Comparison of ENCODE assay signal across 10 cellular contexts in the genomic region with DNA sequence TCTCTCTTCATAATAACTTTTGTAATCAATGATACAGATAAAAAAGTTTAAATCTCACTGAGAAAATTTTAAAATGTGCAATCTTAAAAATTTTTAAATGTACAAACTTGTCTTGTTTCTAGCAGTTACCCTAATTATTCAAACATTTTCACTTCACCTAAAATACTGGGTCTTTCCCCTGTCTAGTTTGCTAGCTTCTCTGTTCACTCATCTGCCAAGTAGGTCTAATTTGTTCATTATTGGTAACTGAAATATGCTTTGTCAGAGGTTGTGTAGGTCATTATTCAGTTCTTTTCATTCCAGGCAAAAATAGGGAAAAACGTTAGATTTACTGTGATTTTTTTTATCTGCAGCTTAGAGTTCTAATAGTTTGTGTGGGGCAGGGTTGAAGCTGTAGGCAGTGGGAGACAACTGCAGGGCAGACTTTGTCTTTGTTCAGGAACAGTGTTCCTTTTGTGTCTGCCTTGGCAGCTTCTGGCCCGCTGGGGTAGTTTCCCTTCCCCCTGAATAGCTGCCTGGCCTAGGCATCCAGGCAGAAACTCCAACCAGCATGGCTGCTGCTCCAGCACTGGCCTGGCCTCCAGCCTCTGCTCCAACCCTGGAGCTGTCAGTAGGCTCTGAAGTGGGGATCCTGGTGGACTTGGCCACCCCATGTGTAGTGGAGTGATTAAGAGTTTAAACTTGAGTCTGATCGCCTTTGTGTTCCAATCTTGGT. TPM values are rescaled to one million over a fixed set of nuclear protein-coding genes. Genes with fewer than 3 reads are reported as not detected.
DNase-seq lines count a peak whose midpoint lies in the region; ATAC-seq, FAIRE-seq and TF ChIP-seq lines count a peak whose summit lies in the region.
"Had no signal": no experiment of that assay in that cellular context is flagged by ENCODE, and none has a peak within 500 bp of the region (broad histone marks: within the 10 kb centered on the region; RNA-seq: fewer than 3 reads in every experiment).

No MANE protein-coding gene starts in this region.

- H2AFZ ChIP-seq in H1 (ENCODE audit: low read length), result no peak overlapping the region

- peaks cover 8% of the 10 kb centered on the region for H3K79me1 ChIP-seq in H1 (ENCODE audit: low read depth, low read length)

- H3K23ac ChIP-seq in H1 (ENCODE audit: insufficient read length), result no peak overlapping the region

- peaks cover 5 to 18% (median 10%) of the 10 kb centered on the region in 4 experiments for H3K4me1 ChIP-seq in H1 (replicated peaks in 1 of 4; ENCODE audit: control insufficient read depth in 3 of 4, insufficient read depth in 4 of 4, low read length in 3 of 4)
- H3K4me1 ChIP-seq in naive thymus-derived CD4-positive, alpha-beta T cell (ENCODE audit: control insufficient read depth in 2 of 2, insufficient read depth in 2 of 2, low read length in 2 of 2), result no peaks in the 10 kb centered on the region
- H3K4me1 ChIP-seq: BLaER1, Peyer's patch had no signal

- TF ChIP-seq POLR2A in H1 (IDR thresholded peaks at IDR 0.05; ENCODE audit: control extremely low read depth in 1 of 2, low read depth in 2 of 2, low read length in 2 of 2), result no peak

- peak overlapping the region in 2 of 10 donors; percentile 0 to 8 for H3K4me3 Mint-ChIP-seq in naive thymus-derived CD4-positive, alpha-beta T cell

- no peak overlapping the region for H2BK20ac ChIP-seq in H1 (ENCODE audit: low read length)

- H3K27me3 ChIP-seq in H1 (replicated peaks in 1 of 4; ENCODE audit: control insufficient read depth in 3 of 4, extremely low read depth in 1 of 4, insufficient read depth in 3 of 4, low read length in 3 of 4), result no peaks in the 10 kb centered on the region
- H3K27me3 ChIP-seq in naive thymus-derived CD4-positive, alpha-beta T cell (ENCODE audit: control insufficient read depth in 2 of 2, insufficient read depth in 2 of 2, low read length in 2 of 2), result no peaks in the 10 kb centered on the region
- H3K27me3 ChIP-seq: BLaER1, Peyer's patch had no signal

- WGBS in H1 (ENCODE audit: extremely low coverage in 1 of 2, insufficient coverage in 1 of 2, insufficient read length in 1 of 2, insufficient replicate concordance in 2 of 2, low coverage in 1 of 2, low lambda C conversion rate in 2 of 2, missing lambda C conversion rate in 1 of 2), 2 experiments, result 44% methylated on average over 3 of the region's 3 CpGs; no CpG with 5 or more reads in 1 of the 2 experiments

- no peak overlapping the region for H3K9ac ChIP-seq in H1 (replicated peaks in 1 of 4; ENCODE audit: extremely low read depth in 1 of 4, low read depth in 3 of 4, low read length in 3 of 4)
- H3K9ac ChIP-seq: BLaER1 had no signal

- no peak overlapping the region for H2AK5ac ChIP-seq in H1 (ENCODE audit: low read depth, low read length)

- H3K18ac ChIP-seq in H1 (ENCODE audit: extremely low read depth, low read length), result peak overlapping the region; percentile 84

- TF ChIP-seq CTCF in H1 (IDR thresholded peaks at IDR 0.05; ENCODE audit: control extremely low read depth in 1 of 3, insufficient read depth in 1 of 3, low read depth in 1 of 3, low read length in 3 of 3), result no peak

- H3K9me3 Mint-ChIP-seq in naive thymus-derived CD4-positive, alpha-beta T cell, result peaks cover 0 to 8% (median 0%) of the 10 kb centered on the region in 11 donors

- no peak overlapping the region for H4K91ac ChIP-seq in H1 (replicated peaks; ENCODE audit: insufficient read length, low read length)

- H3K4me3 ChIP-seq in H1 (ENCODE audit: extremely low read depth in 1 of 4, insufficient read depth in 2 of 4, low read depth in 3 of 4, low read length in 4 of 4), result no peak overlapping the region; a peak in 1 of 8 replicates
- H3K4me3 ChIP-seq in naive thymus-derived CD4-positive, alpha-beta T cell (ENCODE audit: low read length), result no peak overlapping the region
- H3K4me3 ChIP-seq: BLaER1, Peyer's patch had no signal

- H3K79me2 ChIP-seq in H1 (ENCODE audit: control insufficient read depth in 1 of 2, insufficient read depth in 2 of 2, low read length in 2 of 2), result peaks cover 0 to 97% of the 10 kb centered on the region in 2 experiments

- ATAC-seq in naive thymus-derived CD4-positive, alpha-beta T cell, result peak; percentile 20
- no peak for ATAC-seq in HG02759 (IDR thresholded peaks at IDR 0.05; ENCODE audit: unreplicated experiment)

- peak overlapping the region; percentile 66 for H3K4ac ChIP-seq in H1 (replicated peaks; ENCODE audit: insufficient read length, low read depth, low read length)

- no peak overlapping the region for H2BK15ac ChIP-seq in H1 (ENCODE audit: low read length)

- H2BK12ac ChIP-seq in H1 (ENCODE audit: low read depth, low read length), result no peak overlapping the region

- no peak for TF ChIP-seq EP300 in H1 (IDR thresholded peaks at IDR 0.05; ENCODE audit: borderline replicate concordance in 1 of 2, low read depth in 2 of 2, low read length in 2 of 2)

- peak overlapping the region; percentile 30 to 39; a peak in 2 of 4 replicates for H3K4me2 ChIP-seq in H1 (ENCODE audit: insufficient read depth in 1 of 2, low read depth in 2 of 2, low read length in 2 of 2)
- H3K4me2 ChIP-seq: BLaER1 had no signal

- peaks cover 0 to 10% (median 0%) of the 10 kb centered on the region in 5 donors for H3K36me3 Mint-ChIP-seq in naive thymus-derived CD4-positive, alpha-beta T cell

- intact Hi-C loops in naive thymus-derived CD4-positive, alpha-beta T cell (cut with micrococcal nuclease), result no loop called here

- no peaks in the 10 kb centered on the region for H3K36me3 ChIP-seq in H1 (ENCODE audit: control insufficient read depth in 2 of 4, insufficient read depth in 4 of 4, low read length in 3 of 4)
- no peaks in the 10 kb centered on the region for H3K36me3 ChIP-seq in naive thymus-derived CD4-positive, alpha-beta T cell (ENCODE audit: control insufficient read depth in 2 of 3, insufficient read depth in 3 of 3, low read length in 3 of 3)
- H3K36me3 ChIP-seq: Peyer's patch had no signal

- H3K27ac Mint-ChIP-seq in naive thymus-derived CD4-positive, alpha-beta T cell, result peak overlapping the region in 6 of 9 donors; percentile 23 to 68 (median 38)

- no peaks in the 10 kb centered on the region for H3K27me3 Mint-ChIP-seq in naive thymus-derived CD4-positive, alpha-beta T cell

- H3K27ac ChIP-seq in H1 (ENCODE audit: low read depth, low read length), result peak overlapping the region; percentile 23; the same call in 1 of the 2 replicates
- H3K27ac ChIP-seq in naive thymus-derived CD4-positive, alpha-beta T cell (ENCODE audit: low read depth, low read length), result no peak overlapping the region
- H3K27ac ChIP-seq: BLaER1, Peyer's patch had no signal

- TF ChIP-seq RAD21 in H1 (IDR thresholded peaks at IDR 0.05 in 1 of 2, conservative IDR thresholded peaks at IDR 0.05 in 1 of 2; ENCODE audit: low read depth in 2 of 2, low read length in 2 of 2), result peak in 1 of 2 experiments; percentile 8; a peak in 1 of 4 replicates

- peak; percentile 76 for FAIRE-seq in H1 (lab: Jason Lieb, UNC)

- peak overlapping the region; percentile 35; the same call in 1 of the 2 replicates for H2BK5ac ChIP-seq in H1 (ENCODE audit: low read depth, low read length)

- H2BK120ac ChIP-seq in H1 (replicated peaks; ENCODE audit: low read depth, low read length), result no peak overlapping the region

- no peak overlapping the region for H3K56ac ChIP-seq in H1 (replicated peaks; ENCODE audit: insufficient read length, low read depth, low read length)

- no peak overlapping the region for H3K14ac ChIP-seq in H1 (ENCODE audit: insufficient read length)

- H3K4me1 Mint-ChIP-seq in naive thymus-derived CD4-positive, alpha-beta T cell, result peaks cover 27 to 81% (median 64%) of the 10 kb centered on the region in 7 donors

- peak overlapping the region; percentile 44 for H4K5ac ChIP-seq in H1 (ENCODE audit: insufficient read length, low read depth, low read length)

- peaks cover 0 to 3% of the 10 kb centered on the region in 2 experiments for H4K20me1 ChIP-seq in H1 (replicated peaks in 1 of 2; ENCODE audit: control insufficient read depth in 1 of 2, insufficient read depth in 2 of 2, low read length in 2 of 2)

- POLR2A ChIA-PET in H1 (lab: Charles Lee; ENCODE audit: partially characterized antibody), result interaction anchor here (0.9 to 1.4 kb wide), 2 partner anchors 14 to 46 kb away, joined by 3 to 4 read pairs; no protein-coding TSS in a partner anchor
- POLR2A ChIA-PET in naive thymus-derived CD4-positive, alpha-beta T cell (lab: Charles Lee), result no interaction called here

- DNase-seq in C1 segment of cervical spinal cord (lab: John Stamatoyannopoulos, UW), result peak in 12 of 14 donors; percentile 22 to 90 (median 77)
- peak; percentile 9 for DNase-seq in NCI-H446 treated with DMSO at 0.1 percent for 48 hours (lab: John Stamatoyannopoulos, UW)
- no peak for DNase-seq in H1 (ENCODE audit: low read depth in 1 of 2, low spot score in 2 of 2)
- DNase-seq in naive thymus-derived CD4-positive, alpha-beta T cell, result no peak
- no peak for DNase-seq in NOMO-1 treated with DMSO at 0.1 percent for 48 hours (lab: John Stamatoyannopoulos, UW; ENCODE audit: unreplicated experiment)
- DNase-seq in kidney glomerular epithelial cell (lab: John Stamatoyannopoulos, UW), result no peak
- DNase-seq in EL, result no peak
- DNase-seq: Peyer's patch had no signal

- CTCF ChIA-PET in H1 (lab: Charles Lee; ENCODE audit: partially characterized antibody), result interaction anchor here (0.7 to 1.5 kb wide), 2 partner anchors 52 to 136 kb away, joined by 3 read pairs; no protein-coding TSS in a partner anchor
- CTCF ChIA-PET in naive thymus-derived CD4-positive, alpha-beta T cell (lab: Charles Lee), result no interaction called here

- H4K8ac ChIP-seq in H1 (ENCODE audit: extremely low read depth, insufficient read depth, low read length), result peak overlapping the region; percentile 35; the same call in 1 of the 2 replicates

- H3K9me3 ChIP-seq in H1 (ENCODE audit: insufficient read depth in 2 of 2, low read depth in 1 of 2, low read length in 1 of 2), result no peaks in the 10 kb centered on the region
- no peaks in the 10 kb centered on the region for H3K9me3 ChIP-seq in naive thymus-derived CD4-positive, alpha-beta T cell (ENCODE audit: control insufficient read depth in 2 of 3, low read length in 3 of 3)
- H3K9me3 ChIP-seq: Peyer's patch had no signal

- H3K23me2 ChIP-seq in H1 (ENCODE audit: low read depth, low read length), result no peaks in the 10 kb centered on the region

TF ChIP-seq in H1, 55 proteins besides CTCF, POLR2A, EP300 and RAD21 (continues in another document):
- no peak for TF ChIP-seq CBX8 (IDR thresholded peaks at IDR 0.05; ENCODE audit: borderline replicate concordance, low read depth, low read length)

RNA-seq across cellular contexts. Expression of a gene that starts 48.5 kb away (rescaled TPM):
- 29.0 and 31.1 TPM in 2 replicates for total RNA-seq in H1 (2021; fragmentation: NEBNext Ultra II Directional; extraction: Animal tissue kit (Norgen Biotek cat#: 25700))
- polyA plus RNA-seq in H1 (2011; rRNA removed), result 13.5 and 13.9 TPM in 2 replicates
- polyA plus RNA-seq in H1 (2011; cell fraction: cytosol; rRNA removed), result 18.9 TPM
- 36.9 TPM for polyA plus RNA-seq in H1 (2011; cell fraction: nucleus; rRNA removed)
- 16.2 to 20.8 TPM (median 18.3 TPM) in 4 replicates for polyA plus RNA-seq in H1 (2012, experiment 1 of 2)
- polyA plus RNA-seq in H1 (2012, experiment 2 of 2), result 5.1 TPM
- 15.5 TPM for polyA plus RNA-seq in H1 (2013, experiment 1 of 2)
- polyA plus RNA-seq in H1 (2013, experiment 2 of 2), result 14.5 TPM
- polyA minus RNA-seq in H1 (2011; rRNA and poly(A)+ RNA removed), result 38.2 and 40.9 TPM in 2 replicates
- polyA minus RNA-seq in H1 (2011; cell fraction: cytosol; rRNA and poly(A)+ RNA removed), result 16.6 TPM
- polyA minus RNA-seq in H1 (2011; cell fraction: nucleus; rRNA and poly(A)+ RNA removed), result 60.5 TPM
- 10 to 100 TPM; 13.3 to 44.3 (median 21.1) TPM for total RNA-seq in naive thymus-derived CD4-positive, alpha-beta T cell
- polyA plus RNA-seq in naive thymus-derived CD4-positive, alpha-beta T cell, result 1 to 10 TPM; 3.2 to 4.7 TPM

Comparison
In these comparisons a context has a peak if more than half of its experiments do, and no peak if none do; other contexts are left out.
1. DNase-seq: peak in C1 segment of cervical spinal cord (12 of 14) and NCI-H446 treated with DMSO at 0.1 percent for 48 hours (single experiment); none in H1 (0 of 2), naive thymus-derived CD4-positive, alpha-beta T cell (0 of 9), NOMO-1 treated with DMSO at 0.1 percent for 48 hours (single experiment), kidney glomerular epithelial cell (single experiment) and EL (single experiment).